ENCODE assay signal across 8 cellular contexts in genomic region chr22:20918663-20919220, GRCh38. TPM values are rescaled to one million over a fixed set of nuclear protein-coding genes. Genes with fewer than 3 reads are reported as not detected.
A peak's percentile ranks its signal among the peaks of the same experiment; 100 is the strongest.
DNase-seq lines count a peak whose midpoint lies in the region; TF ChIP-seq lines count a peak whose summit lies in the region.

No MANE protein-coding gene starts in this region.

- no peak for DNase-seq in GM12865 (ENCODE audit: low read depth)
- peak; percentile 44 for DNase-seq in RWPE1 (ENCODE audit: low spot score)
- DNase-seq in esophagus squamous epithelium (lab: John Stamatoyannopoulos, UW) = no peak
- no peak for DNase-seq in sigmoid colon
- DNase-seq in hippocampal formation (lab: John Stamatoyannopoulos, UW) = no peak
- no peak for DNase-seq in NK-92 treated with Interleukin-12 subunit alpha and Interleukin-12 subunit beta, amount 100 ng/mL, for 24 hours (lab: John Stamatoyannopoulos, UW)
- no peak for DNase-seq in NCI-H2029 treated with DMSO at 0.1 percent for 48 hours (lab: John Stamatoyannopoulos, UW)
- no peak for DNase-seq in central memory CD4-positive, alpha-beta T cell

- H3K36me3 ChIP-seq in esophagus squamous epithelium = peaks cover 0 to under 1% (median 0%) of the 10 kb centered on the region in 3 donors
- H3K36me3 ChIP-seq in sigmoid colon = no peaks in the 10 kb centered on the region

- peaks cover 25 to 65% (median 43%) of the 10 kb centered on the region in 3 donors for H3K4me1 ChIP-seq in esophagus squamous epithelium
- peaks cover 0 to 46% (median 38%) of the 10 kb centered on the region in 4 donors for H3K4me1 ChIP-seq in sigmoid colon

- POLR2A ChIA-PET in RWPE1 (lab: Yijun Ruan, JAX; ENCODE audit: low non-redundant PET) = no interaction called here

- H3K4me3 ChIP-seq in GM12865 (ENCODE audit: low read depth, low read length) (peak overlapping the region; percentile 62), esophagus squamous epithelium (peak overlapping the region; percentile 74 to 100 (median 90)), sigmoid colon (peak overlapping the region; percentile 92 to 100 (median 96))

- H3K27ac ChIP-seq in RWPE1 (peak overlapping the region; percentile 91), esophagus squamous epithelium (peak overlapping the region; percentile 79 to 100 (median 96)), sigmoid colon (peak overlapping the region; percentile 95 to 100 (median 98))

- H3K27me3 ChIP-seq in esophagus squamous epithelium = no peaks in the 10 kb centered on the region
- no peaks in the 10 kb centered on the region for H3K27me3 ChIP-seq in sigmoid colon

- TF ChIP-seq POLR2A in esophagus squamous epithelium (IDR thresholded peaks at IDR 0.05) = no peak
- no peak for TF ChIP-seq POLR2A in sigmoid colon (IDR thresholded peaks at IDR 0.05)

- TF ChIP-seq CTCF in GM12865 (IDR thresholded peaks at IDR 0.05; ENCODE audit: insufficient read depth, low read depth, low read length, missing control alignments) = no peak
- TF ChIP-seq CTCF in RWPE1 (conservative IDR thresholded peaks at IDR 0.05; ENCODE audit: low read depth) = no peak
- no peak for TF ChIP-seq CTCF in esophagus squamous epithelium (IDR thresholded peaks at IDR 0.05)
- no peak for TF ChIP-seq CTCF in sigmoid colon (IDR thresholded peaks at IDR 0.05)

- intact Hi-C loops in esophagus squamous epithelium (cut with DNase I) (loop anchor here (10.0 kb wide), 1 partner anchor 54 kb away; no protein-coding TSS in a partner anchor), sigmoid colon (cut with DNase I) (loop anchor here (10.0 kb wide), 1 partner anchor 86 kb away; the partner anchor contains the start of gene THAP7)

- TF ChIP-seq EP300 in sigmoid colon (IDR thresholded peaks at IDR 0.05) = no peak

- CTCF ChIA-PET in RWPE1 (lab: Yijun Ruan, JAX) = interaction anchor here (0.7 kb wide), 1 partner anchor 126 kb away, joined by 5 read pairs; no protein-coding TSS in a partner anchor

- H3K9me3 ChIP-seq in esophagus squamous epithelium (no peaks in the 10 kb centered on the region), sigmoid colon (no peaks in the 10 kb centered on the region)

- WGBS in esophagus squamous epithelium, 2 donors = 0% methylated on average over 13 to 16 of the region's 19 CpGs
- 1% methylated on average over 19 of the region's 19 CpGs for WGBS in sigmoid colon, 2 donors

RNA-seq across cellular contexts. Expression of gene CRKL, which starts 1.5 kb away (rescaled TPM):
- total RNA-seq in esophagus squamous epithelium = 10 to 100 TPM; 38.2 to 46.2 (median 44.4) TPM
- total RNA-seq in sigmoid colon = 10 to 100 TPM; 35.6 to 37.1 (median 36.4) TPM
- polyA plus RNA-seq in sigmoid colon = 10 to 100 TPM; 16.8 to 25.0 (median 21.3) TPM

RNA-seq across cellular contexts. Expression of gene AIFM3, which starts 48.3 kb away (rescaled TPM):
- 1 to 10 TPM in 2 of 4 donors, under 1 TPM in 2; 0.30 to 1.9 (median 0.94) TPM for total RNA-seq in esophagus squamous epithelium
- 1 to 10 TPM in 3 of 4 donors, under 1 TPM in 1; 0.66 to 1.9 (median 1.3) TPM for total RNA-seq in sigmoid colon
- polyA plus RNA-seq in sigmoid colon = 100 to 1,000 TPM in 1 of 3 donors, 10 to 100 TPM in 2; 72.6 to 105 (median 91.3) TPM

RNA-seq across cellular contexts. Expression of gene SNAP29, which starts 59.9 kb away (rescaled TPM):
- 10 to 100 TPM; 13.0 to 19.6 (median 17.1) TPM for total RNA-seq in esophagus squamous epithelium
- total RNA-seq in sigmoid colon = 10 to 100 TPM; 20.0 to 25.5 (median 22.8) TPM
- 10 to 100 TPM; 16.2 to 24.0 (median 20.2) TPM for polyA plus RNA-seq in sigmoid colon
